ENCODE assay signal across 15 cellular contexts in genomic region chr18:26863921-26864497, GRCh38. TPM values are rescaled to one million over a fixed set of nuclear protein-coding genes. Genes with fewer than 3 reads are reported as not detected.
A peak's percentile ranks its signal among the peaks of the same experiment; 100 is the strongest.
DNase-seq lines count a peak whose midpoint lies in the region; ATAC-seq and TF ChIP-seq lines count a peak whose summit lies in the region.
"Had no signal": no experiment of that assay in that cellular context is flagged by ENCODE, and none has a peak within 500 bp of the region (broad histone marks: within the 10 kb centered on the region; RNA-seq: fewer than 3 reads in every experiment).

No MANE protein-coding gene starts in this region.

- ATAC-seq in heart left ventricle (no peak), lung (ENCODE audit: insufficient read depth, low FRiP score) (peak; percentile 6), upper lobe of left lung (ENCODE audit: low FRiP score in 2 of 2) (peak in 1 of 2 donors; percentile 30)
- ATAC-seq: activated CD8-positive, alpha-beta memory T cell treated with anti-CD3 and anti-CD28 coated beads, Interleukin-2, amount 10 ng/mL, durations not matched to agents 7 days and 5 days had no signal

- WGBS in heart left ventricle, 4 donors = 47 to 59% (median 51%) methylated on average over 9 of the region's 9 CpGs
- 24 to 28% methylated on average over 9 of the region's 9 CpGs for WGBS in lung, 2 donors
- 16 to 32% methylated on average over 9 of the region's 9 CpGs for WGBS in upper lobe of left lung, 2 donors

- H3K36me3 ChIP-seq in left ventricle myocardium inferior = no peaks in the 10 kb centered on the region
- no peaks in the 10 kb centered on the region for H3K36me3 ChIP-seq in heart left ventricle
- no peaks in the 10 kb centered on the region for H3K36me3 ChIP-seq in lung (ENCODE audit: control insufficient read depth in 2 of 2, insufficient read depth in 2 of 2, low read length in 2 of 2)
- H3K36me3 ChIP-seq in upper lobe of left lung = no peaks in the 10 kb centered on the region
- H3K36me3 ChIP-seq in BE2C = no peaks in the 10 kb centered on the region
- H3K36me3 ChIP-seq: HAP-1, pancreas had no signal

- intact Hi-C loops in left ventricle myocardium inferior (cut with micrococcal nuclease) = no loop called here
- intact Hi-C loops in heart left ventricle (cut with DNase I) = no loop called here

- DNase-seq in left ventricle myocardium inferior (no peak), heart left ventricle (no peak), lung (ENCODE audit: low spot score) (peak; percentile 29), upper lobe of left lung (peak in 1 of 2 donors; percentile 54), cerebellum (ENCODE audit: low spot score) (no peak), BE2C (no peak), NCI-H748 (lab: John Stamatoyannopoulos, UW; ENCODE audit: unreplicated experiment) (no peak)
- DNase-seq: activated CD8-positive, alpha-beta memory T cell treated with anti-CD3 and anti-CD28 coated beads, Interleukin-2, amount 10 ng/mL, durations not matched to agents 7 days and 5 days; activated naive CD4-positive, alpha-beta T cell treated with anti-CD3 and anti-CD28 coated beads for 36 hours; NCI-H2227 treated with DMSO at 0.1 percent for 48 hours; stimulated activated CD4-positive, alpha-beta T cell treated with anti-CD3 and anti-CD28 coated beads, Interleukin-1b, Interleukin-23, amount 100 ng/mL, for 48 hours; T1000 had no signal

- TF ChIP-seq CTCF in left ventricle myocardium inferior (IDR thresholded peaks at IDR 0.05; ENCODE audit: borderline replicate concordance) (no peak), heart left ventricle (IDR thresholded peaks at IDR 0.05) (no peak), lung (IDR thresholded peaks at IDR 0.05; ENCODE audit: control extremely low read depth, extremely low read depth) (no peak), upper lobe of left lung (IDR thresholded peaks at IDR 0.05) (peak in 1 of 6 experiments; percentile 2), BE2C (IDR thresholded peaks at IDR 0.05; ENCODE audit: low read depth, low read length) (no peak)

- H3K9me3 ChIP-seq in left ventricle myocardium inferior (replicated peaks) = no peaks in the 10 kb centered on the region
- no peaks in the 10 kb centered on the region for H3K9me3 ChIP-seq in heart left ventricle
- H3K9me3 ChIP-seq in lung (ENCODE audit: control insufficient read depth in 2 of 2, insufficient read depth in 1 of 2, low read length in 1 of 2) = no peaks in the 10 kb centered on the region
- H3K9me3 ChIP-seq in upper lobe of left lung = no peaks in the 10 kb centered on the region
- H3K9me3 ChIP-seq in BE2C = no peaks in the 10 kb centered on the region
- H3K9me3 ChIP-seq: HAP-1, pancreas had no signal

- H3K27me3 ChIP-seq in left ventricle myocardium inferior (ENCODE audit: low read depth) (no peaks in the 10 kb centered on the region), heart left ventricle (peaks cover 0 to 27% (median 0%) of the 10 kb centered on the region in 9 donors), lung (ENCODE audit: control insufficient read depth, insufficient read depth) (no peaks in the 10 kb centered on the region), upper lobe of left lung (peaks cover 0 to 3% (median 0%) of the 10 kb centered on the region in 4 donors), BE2C (peaks cover 9% of the 10 kb centered on the region; the same call in 1 of the 2 replicates)
- H3K27me3 ChIP-seq: pancreas had no signal

- H3K27ac ChIP-seq in left ventricle myocardium inferior (replicated peaks) (peak overlapping the region; percentile 81), heart left ventricle (peak overlapping the region in 6 of 12 donors; percentile 59 to 80 (median 70)), angular gyrus (ENCODE audit: low read depth, low read length) (peak overlapping the region; percentile 89), lung (ENCODE audit: low read depth in 1 of 2, low read length in 1 of 2) (peak overlapping the region in 1 of 2 donors; percentile 89), upper lobe of left lung (peak overlapping the region; percentile 73 to 89 (median 82))
- H3K27ac ChIP-seq: pancreas had no signal

- TF ChIP-seq EP300 in upper lobe of left lung (IDR thresholded peaks at IDR 0.05) = peak in 1 of 4 donors; percentile 76

- TF ChIP-seq POLR2A in heart left ventricle (IDR thresholded peaks at IDR 0.05) (no peak), upper lobe of left lung (IDR thresholded peaks at IDR 0.05) (no peak)

- H3K4me1 ChIP-seq in left ventricle myocardium inferior = peaks cover 31% of the 10 kb centered on the region
- H3K4me1 ChIP-seq in heart left ventricle = peaks cover 0 to 17% (median 5%) of the 10 kb centered on the region in 12 donors
- peaks cover 2 to 3% of the 10 kb centered on the region in 2 donors for H3K4me1 ChIP-seq in lung (ENCODE audit: control insufficient read depth in 2 of 2, insufficient read depth in 2 of 2, low read length in 2 of 2)
- H3K4me1 ChIP-seq in upper lobe of left lung = peaks cover 0 to 20% (median 9%) of the 10 kb centered on the region in 4 donors
- no peaks in the 10 kb centered on the region for H3K4me1 ChIP-seq in BE2C
- H3K4me1 ChIP-seq: pancreas had no signal

- H3K4me3 ChIP-seq in left ventricle myocardium inferior (peak overlapping the region; percentile 65), heart left ventricle (peak overlapping the region in 1 of 12 donors; percentile 57), lung (peak overlapping the region; percentile 55), upper lobe of left lung (peak overlapping the region; percentile 14 to 53 (median 46)), BE2C (ENCODE audit: low read depth, low read length) (no peak overlapping the region)

RNA-seq across cellular contexts. Expression of gene AQP4, which starts 1.5 kb away (rescaled TPM):
- total RNA-seq in left ventricle myocardium inferior (1.9 TPM), heart left ventricle (10 to 100 TPM in 4 of 9 donors, 1 to 10 TPM in 4, under 1 TPM in 1; 0.33 to 25.0 (median 9.2) TPM), lung (100 to 1,000 TPM; 191 to 490 TPM), upper lobe of left lung (100 to 1,000 TPM in 5 of 6 donors, 10 to 100 TPM in 1; 61.8 to 317 (median 239) TPM), cerebellum (84.5 TPM)
- polyA plus RNA-seq in heart left ventricle (1 to 10 TPM in 1 of 2 donors, not detected in 1; 1.6 TPM), lung (100 to 1,000 TPM in 1 of 2 donors, 10 to 100 TPM in 1; 49.5 to 140 TPM)
- not detected for polyA plus RNA-seq in BE2C (2012; ENCODE audit: insufficient read depth, insufficient read length, low read depth)
- total RNA-seq: activated CD8-positive, alpha-beta memory T cell treated with anti-CD3 and anti-CD28 coated beads, Interleukin-2, amount 10 ng/mL, durations not matched to agents 7 days and 5 days; activated naive CD4-positive, alpha-beta T cell treated with anti-CD3 and anti-CD28 coated beads for 36 hours had no signal
